Comparison of ENCODE assay signal across 10 cellular contexts in the genomic region with DNA sequence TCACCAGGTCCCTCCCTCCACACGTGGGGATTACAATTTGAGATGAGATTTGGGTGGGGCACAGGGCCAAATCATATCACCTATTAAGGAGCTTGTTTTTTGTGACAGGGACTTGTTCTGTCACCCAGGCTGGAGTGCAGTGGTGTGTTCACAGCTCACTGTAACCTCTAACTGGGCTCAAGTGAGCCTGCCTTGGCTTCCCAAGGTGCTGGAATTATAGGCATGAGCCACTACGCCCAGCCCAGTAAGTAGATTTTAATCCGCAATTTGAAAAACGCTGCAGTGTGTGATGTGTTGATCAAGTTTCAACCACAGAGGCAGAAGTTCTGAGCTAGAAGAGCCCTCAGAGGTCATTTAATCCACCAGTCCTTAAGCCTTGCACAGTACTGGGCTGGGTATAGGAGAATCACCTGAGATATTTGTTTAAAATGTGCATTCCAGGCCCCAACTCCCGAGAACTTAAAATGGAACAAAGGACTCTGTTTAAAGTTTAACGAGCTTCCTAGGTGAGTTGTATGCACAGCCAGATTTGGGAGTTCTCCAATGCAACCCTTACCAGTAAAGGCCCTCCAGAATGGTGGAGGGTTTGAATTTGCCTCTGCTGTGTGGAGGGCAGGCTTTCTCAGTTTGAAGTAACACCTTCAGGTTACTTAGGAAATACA.
"Had no signal": no experiment of that assay in that cellular context is flagged by ENCODE, and none has a peak within 500 bp of the region (broad histone marks: within the 10 kb centered on the region; RNA-seq: fewer than 3 reads in every experiment).

No MANE protein-coding gene starts in this region.

- H3K27me3 ChIP-seq: foreskin keratinocyte had no signal

- H3K4me3 ChIP-seq: smooth muscle cell had no signal

- ATAC-seq: foreskin keratinocyte; right cardiac atrium; stimulated activated memory B cell treated with anti-CD40 and anti-IgM and Interleukin-4, amounts not matched to agents 10 μg/mL and 1 μg/mL and 100 μg/mL, for 72 hours had no signal

- H3K27ac ChIP-seq: foreskin keratinocyte had no signal

- DNase-seq: activated CD4-positive, alpha-beta memory T cell treated with anti-CD3 and anti-CD28 coated beads for 36 hours; activated gamma-delta T cell treated with Interleukin-2 at 50 U/mL for 16 hours; activated naive CD8-positive, alpha-beta T cell treated with anti-CD3 and anti-CD28 coated beads, Interleukin-2, amount 10 ng/mL, durations not matched to agents 7 days and 5 days; activated T-cell treated with anti-CD3 and anti-CD28 coated beads, Interleukin-2, amount 50 U/mL, for 48 hours; foreskin keratinocyte; right cardiac atrium; substantia nigra; trophoblast cell had no signal
